37 cellular contexts compared by ENCODE assay signal in the genomic region with DNA sequence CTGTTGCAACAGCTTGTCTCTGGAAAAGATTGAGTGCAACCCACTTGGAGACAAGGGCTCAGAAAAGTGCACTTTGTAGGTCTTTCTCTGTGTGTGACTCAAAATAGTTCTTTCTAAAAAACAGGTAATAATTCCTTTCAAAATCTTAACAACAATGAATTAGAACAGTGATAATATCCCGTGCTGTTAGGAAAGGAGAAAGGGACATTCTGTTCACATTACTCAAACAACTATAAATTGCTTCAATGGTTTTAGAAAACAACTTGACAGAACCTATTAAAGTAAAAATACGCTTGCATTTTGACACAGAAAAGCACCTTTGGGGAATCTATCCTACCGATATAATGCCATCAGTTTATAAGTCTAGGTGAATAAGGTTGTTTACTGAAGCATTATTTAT.
DNase-seq lines count a peak whose midpoint lies in the region; ATAC-seq, FAIRE-seq and TF ChIP-seq lines count a peak whose summit lies in the region.
"Had no signal": no experiment of that assay in that cellular context is flagged by ENCODE, and none has a peak within 500 bp of the region (broad histone marks: within the 10 kb centered on the region; RNA-seq: fewer than 3 reads in every experiment).

No MANE protein-coding gene starts in this region.

- WGBS in sigmoid colon, 2 donors: 66 to 76% methylated on average over 3 of the region's 3 CpGs
- WGBS in heart left ventricle, 4 donors: 71 to 79% (median 73%) methylated on average over 3 of the region's 3 CpGs

- no peaks in the 10 kb centered on the region for H3K36me3 Mint-ChIP-seq in MCF 10A (ENCODE audit: insufficient read depth, unreplicated experiment)
- H3K36me3 Mint-ChIP-seq: CD14-positive monocyte; CD4-positive, alpha-beta memory T cell; CD4-positive, CD25-positive, alpha-beta regulatory T cell; CD8-positive, alpha-beta memory T cell; CD8-positive, alpha-beta T cell had no signal

- peak in 3 of 4 donors; percentile 50 to 92 (median 57) for TF ChIP-seq EP300 in sigmoid colon (IDR thresholded peaks at IDR 0.05)

- peak; percentile 46 for FAIRE-seq in endometrium (lab: Jason Lieb, UNC)
- no peak for FAIRE-seq in HTR-8/SVneo (lab: Jason Lieb, UNC)
- FAIRE-seq: A204.1, A549, D721Med had no signal

- no peak overlapping the region for H3K27ac ChIP-seq in breast epithelium
- peak overlapping the region in 2 of 4 donors; percentile 52 to 70 for H3K27ac ChIP-seq in sigmoid colon
- peak overlapping the region; percentile 90 to 93 for H3K27ac ChIP-seq in uterus
- peak overlapping the region in 1 of 12 donors; percentile 39 for H3K27ac ChIP-seq in heart left ventricle
- H3K27ac ChIP-seq: 22Rv1; A549; BLaER1; BLaER1 treated with 17β-estradiol and CSF1 and Interleukin-3, amounts not matched to agents 10 nM and 100 nM; C4-2B had no signal

- TF ChIP-seq CTCF in MCF 10A (IDR thresholded peaks at IDR 0.05; ENCODE audit: unreplicated experiment) (no peak), breast epithelium (IDR thresholded peaks at IDR 0.05) (no peak), sigmoid colon (IDR thresholded peaks at IDR 0.05) (no peak), uterus (IDR thresholded peaks at IDR 0.05) (no peak), heart left ventricle (IDR thresholded peaks at IDR 0.05) (no peak)

- H3K9me3 ChIP-seq in breast epithelium: no peaks in the 10 kb centered on the region
- no peaks in the 10 kb centered on the region for H3K9me3 ChIP-seq in sigmoid colon
- H3K9me3 ChIP-seq in uterus: no peaks in the 10 kb centered on the region
- peaks cover 0 to 23% (median 0%) of the 10 kb centered on the region in 12 donors for H3K9me3 ChIP-seq in heart left ventricle
- H3K9me3 ChIP-seq: A549, BE2C, BLaER1, Caco-2 had no signal

- intact Hi-C loops in MCF 10A (cut with micrococcal nuclease): no loop called here
- intact Hi-C loops in breast epithelium (cut with DNase I; ENCODE audit: low total_unique reads): no loop called here
- intact Hi-C loops in sigmoid colon (cut with DNase I): no loop called here
- intact Hi-C loops in uterus (cut with DNase I; ENCODE audit: low total_unique reads): no loop called here
- intact Hi-C loops in heart left ventricle (cut with DNase I): no loop called here

- POLR2A ChIA-PET in MCF 10A (lab: Yijun Ruan, JAX): no interaction called here

- DNase-seq in MCF 10A (ENCODE audit: unreplicated experiment): no peak
- DNase-seq in breast epithelium (ENCODE audit: low spot score in 2 of 2): no peak
- DNase-seq in sigmoid colon: no peak
- DNase-seq in uterus: no peak
- no peak for DNase-seq in heart left ventricle
- DNase-seq in HTR-8/SVneo (ENCODE audit: insufficient read length, low spot score): no peak
- DNase-seq in NOMO-1 treated with DMSO at 0.1 percent for 48 hours (lab: John Stamatoyannopoulos, UW; ENCODE audit: unreplicated experiment): no peak
- DNase-seq: 8988T; ACHN; AML-193; BE2C; C1 segment of cervical spinal cord; Caco-2; Calu3; CD4-positive, alpha-beta memory T cell; CD4-positive, alpha-beta T cell; CD4-positive, CD25-positive, alpha-beta regulatory T cell; CD8-positive, alpha-beta memory T cell; CD8-positive, alpha-beta T cell; COR-L47; DMS 273 treated with DMSO at 0.1 percent for 48 hours; DMS153; DMS53; DMS79; DMS79 treated with DMSO at 0.1 percent for 48 hours; DND-41; EL had no signal

- H3K4me3 ChIP-seq in breast epithelium: no peak overlapping the region
- H3K4me3 ChIP-seq in sigmoid colon: no peak overlapping the region
- no peak overlapping the region for H3K4me3 ChIP-seq in uterus
- no peak overlapping the region for H3K4me3 ChIP-seq in heart left ventricle
- H3K4me3 ChIP-seq: A549; BLaER1; BLaER1 treated with 17β-estradiol and CSF1 and Interleukin-3, amounts not matched to agents 10 nM and 100 nM had no signal

- H3K27me3 Mint-ChIP-seq in MCF 10A (ENCODE audit: insufficient read depth, unreplicated experiment): no peaks in the 10 kb centered on the region
- H3K27me3 Mint-ChIP-seq: B cell; CD4-positive, alpha-beta memory T cell; CD4-positive, alpha-beta T cell; CD4-positive, CD25-positive, alpha-beta regulatory T cell; CD8-positive, alpha-beta memory T cell had no signal

- no peaks in the 10 kb centered on the region for H3K27me3 ChIP-seq in breast epithelium
- H3K27me3 ChIP-seq in sigmoid colon: no peaks in the 10 kb centered on the region
- H3K27me3 ChIP-seq in uterus: no peaks in the 10 kb centered on the region
- H3K27me3 ChIP-seq in heart left ventricle: no peaks in the 10 kb centered on the region
- H3K27me3 ChIP-seq: BLaER1; BLaER1 treated with 17β-estradiol and CSF1 and Interleukin-3, amounts not matched to agents 10 nM and 100 nM had no signal

- H3K9me3 Mint-ChIP-seq in MCF 10A (ENCODE audit: unreplicated experiment): peaks cover 13% of the 10 kb centered on the region

- BruUV-seq in MCF 10A (replicated peaks; lab: Mats Ljungman, UMichigan): no TSS peak

- CTCF ChIA-PET in MCF 10A (lab: Yijun Ruan, JAX): interaction anchor here (0.6 kb wide), 1 partner anchor 14 kb away, joined by 3 read pairs; no protein-coding TSS in a partner anchor

- TF ChIP-seq POLR2A in breast epithelium (IDR thresholded peaks at IDR 0.05) (no peak), sigmoid colon (IDR thresholded peaks at IDR 0.05) (no peak), uterus (IDR thresholded peaks at IDR 0.05) (no peak), heart left ventricle (IDR thresholded peaks at IDR 0.05) (no peak)

- ATAC-seq in heart left ventricle: no peak
- ATAC-seq: A549; CD8-positive, alpha-beta T cell had no signal

- H3K4me1 ChIP-seq in breast epithelium (no peaks in the 10 kb centered on the region), sigmoid colon (peaks cover 0 to 14% (median 0%) of the 10 kb centered on the region in 4 donors), uterus (no peaks in the 10 kb centered on the region), heart left ventricle (no peaks in the 10 kb centered on the region)
- H3K4me1 ChIP-seq: A549; BE2C; BLaER1; BLaER1 treated with 17β-estradiol and CSF1 and Interleukin-3, amounts not matched to agents 10 nM and 100 nM; Caco-2 had no signal

- no peaks in the 10 kb centered on the region for H3K36me3 ChIP-seq in breast epithelium
- no peaks in the 10 kb centered on the region for H3K36me3 ChIP-seq in sigmoid colon
- no peaks in the 10 kb centered on the region for H3K36me3 ChIP-seq in uterus
- no peaks in the 10 kb centered on the region for H3K36me3 ChIP-seq in heart left ventricle
- H3K36me3 ChIP-seq: BE2C; BLaER1; BLaER1 treated with 17β-estradiol and CSF1 and Interleukin-3, amounts not matched to agents 10 nM and 100 nM had no signal

- H3K4me3 Mint-ChIP-seq in MCF 10A (ENCODE audit: unreplicated experiment): no peak overlapping the region
- H3K4me3 Mint-ChIP-seq: B cell; CD14-positive monocyte; CD4-positive, alpha-beta memory T cell; CD4-positive, alpha-beta T cell; CD4-positive, CD25-positive, alpha-beta regulatory T cell; CD8-positive, alpha-beta memory T cell; CD8-positive, alpha-beta T cell had no signal

- H3K27ac Mint-ChIP-seq in MCF 10A (ENCODE audit: low read depth, unreplicated experiment): peak overlapping the region; percentile 8
- H3K27ac Mint-ChIP-seq: B cell; CD14-positive monocyte; CD4-positive, alpha-beta memory T cell; CD4-positive, alpha-beta T cell; CD4-positive, CD25-positive, alpha-beta regulatory T cell; CD8-positive, alpha-beta memory T cell; CD8-positive, alpha-beta T cell had no signal

- H3K4me1 Mint-ChIP-seq in MCF 10A (ENCODE audit: insufficient read depth, unreplicated experiment): peaks cover 8% of the 10 kb centered on the region
- H3K4me1 Mint-ChIP-seq: B cell; CD14-positive monocyte; CD4-positive, alpha-beta memory T cell; CD4-positive, CD25-positive, alpha-beta regulatory T cell; CD8-positive, alpha-beta memory T cell had no signal

Comparison
In these comparisons a context has a peak if more than half of its experiments do, and no peak if none do; other contexts are left out.
1. H3K27ac ChIP-seq: peak in uterus (2 of 2); none in breast epithelium (0 of 2).